ENCODE assay signal across 9 cellular contexts in the genomic region with DNA sequence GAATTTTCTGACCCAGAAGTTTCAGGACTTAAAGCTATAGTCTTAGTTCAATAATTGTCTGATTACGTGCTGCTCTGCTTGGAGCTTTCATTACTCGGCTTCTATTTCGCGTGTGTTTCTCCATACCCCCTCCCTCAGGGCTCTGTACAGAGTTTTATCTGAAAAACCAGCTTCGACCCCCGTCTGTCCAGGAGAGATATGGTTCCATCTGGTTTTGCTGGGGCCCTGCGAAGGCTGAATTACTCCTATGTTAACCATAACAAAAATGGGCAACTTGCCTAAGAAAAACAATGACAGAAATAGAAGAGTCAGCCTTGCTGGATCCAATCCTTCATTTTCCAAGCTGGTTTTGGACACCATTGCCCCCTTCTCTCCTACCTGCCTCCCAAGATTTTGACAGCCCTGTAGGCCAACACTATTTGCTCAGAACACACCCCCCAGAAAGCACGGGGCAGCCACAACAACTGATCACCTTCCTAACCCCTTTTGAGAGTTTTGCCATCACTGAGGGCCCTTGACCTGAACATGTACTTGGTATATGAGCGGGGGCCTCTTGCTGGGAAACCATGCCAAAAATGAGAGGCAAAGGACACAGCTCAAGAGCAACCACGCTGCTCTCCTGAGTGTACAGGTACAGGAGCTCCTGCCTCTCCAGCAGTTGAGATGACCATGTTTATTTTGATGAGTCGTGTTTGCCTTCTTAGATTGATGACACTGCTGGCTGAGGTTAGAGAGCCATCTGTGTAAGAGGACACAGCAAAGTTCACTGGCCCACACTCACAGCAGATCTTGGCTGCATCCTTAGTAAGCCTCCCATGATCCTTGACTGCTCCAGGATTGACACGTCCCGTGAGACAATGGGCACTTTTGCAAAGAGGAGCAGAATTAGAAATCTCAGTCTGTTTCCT. TPM values are rescaled to one million over a fixed set of nuclear protein-coding genes. Genes with fewer than 3 reads are reported as not detected.
DNase-seq lines count a peak whose midpoint lies in the region; ATAC-seq, FAIRE-seq and TF ChIP-seq lines count a peak whose summit lies in the region.
"Had no signal": no experiment of that assay in that cellular context is flagged by ENCODE, and none has a peak within 500 bp of the region (broad histone marks: within the 10 kb centered on the region; RNA-seq: fewer than 3 reads in every experiment).

No MANE protein-coding gene starts in this region.

- peak; percentile 34 for ATAC-seq in sciatic nerve
- no peak for ATAC-seq in effector memory CD8-positive, alpha-beta T cell (replicated peaks)
- no peak for ATAC-seq in mucosa of descending colon

- peak overlapping the region; percentile 79 for H2AFZ ChIP-seq in GM23248

- no peak for TF ChIP-seq CTCF in mucosa of descending colon (IDR thresholded peaks at IDR 0.05)

- H3K4me3 ChIP-seq in GM23248 (no peak overlapping the region), mucosa of descending colon (no peak overlapping the region)

- H3K27me3 Mint-ChIP-seq in effector memory CD8-positive, alpha-beta T cell: peaks cover 0 to 7% of the 10 kb centered on the region in 2 donors
- H3K27me3 Mint-ChIP-seq: activated naive CD4-positive, alpha-beta T cell treated with anti-CD3 and anti-CD28 coated beads, Interleukin-2, amount 50 U/mL, for 24 hours; memory B cell had no signal

- WGBS in GM23248 (ENCODE audit: low coverage in 1 of 2, low lambda C conversion rate in 2 of 2, missing lambda C conversion rate in 2 of 2), 2 experiments: 51 to 58% methylated on average over 10 to 13 of the region's 13 CpGs

- peaks cover 3 to 4% of the 10 kb centered on the region in 2 donors for H3K4me1 Mint-ChIP-seq in effector memory CD8-positive, alpha-beta T cell (ENCODE audit: low read depth in 2 of 2)

- no peak overlapping the region for H3K4me3 Mint-ChIP-seq in effector memory CD8-positive, alpha-beta T cell
- H3K4me3 Mint-ChIP-seq: memory B cell had no signal

- H3K9me2 ChIP-seq in GM23248 (ENCODE audit: insufficient read depth): no peaks in the 10 kb centered on the region

- DNase-seq in GM23248: peak; percentile 27
- DNase-seq in RCC 7860 (ENCODE audit: low spot score): peak; percentile 26
- peak; percentile 25 for DNase-seq in fibroblast of peridontal ligament (ENCODE audit: extremely low read depth)
- DNase-seq in sciatic nerve (ENCODE audit: low spot score): no peak
- no peak for DNase-seq in effector memory CD8-positive, alpha-beta T cell
- no peak for DNase-seq in SHP77 (lab: John Stamatoyannopoulos, UW)
- DNase-seq in mucosa of descending colon: no peak

- H3K9me3 ChIP-seq in GM23248 (ENCODE audit: low read depth): no peaks in the 10 kb centered on the region
- H3K9me3 ChIP-seq in mucosa of descending colon: no peaks in the 10 kb centered on the region

- no peaks in the 10 kb centered on the region for H3K36me3 Mint-ChIP-seq in effector memory CD8-positive, alpha-beta T cell (ENCODE audit: insufficient read depth)
- H3K36me3 Mint-ChIP-seq: activated naive CD4-positive, alpha-beta T cell treated with anti-CD3 and anti-CD28 coated beads, Interleukin-2, amount 50 U/mL, for 24 hours; memory B cell had no signal

- H3K9me3 Mint-ChIP-seq in effector memory CD8-positive, alpha-beta T cell: no peaks in the 10 kb centered on the region
- H3K9me3 Mint-ChIP-seq: activated naive CD4-positive, alpha-beta T cell treated with anti-CD3 and anti-CD28 coated beads, Interleukin-2, amount 50 U/mL, for 24 hours; memory B cell had no signal

- FAIRE-seq in RCC 7860 (lab: Jason Lieb, UNC): no peak

- H3K4me1 ChIP-seq in GM23248 (ENCODE audit: insufficient read depth): peaks cover 4% of the 10 kb centered on the region; the same call in 1 of the 2 replicates
- no peaks in the 10 kb centered on the region for H3K4me1 ChIP-seq in mucosa of descending colon (ENCODE audit: low read depth)

- H3K36me3 ChIP-seq in GM23248 (ENCODE audit: low read depth) (no peaks in the 10 kb centered on the region), mucosa of descending colon (ENCODE audit: low read depth) (no peaks in the 10 kb centered on the region)

- H3K4me2 ChIP-seq in GM23248 (ENCODE audit: unreplicated experiment): peak overlapping the region; percentile 53

- no peaks in the 10 kb centered on the region for H3K27me3 ChIP-seq in GM23248 (replicated peaks; ENCODE audit: insufficient read depth)

- H4K20me1 ChIP-seq in GM23248 (ENCODE audit: insufficient read depth): no peaks in the 10 kb centered on the region

- H3K27ac ChIP-seq in GM23248: no peak overlapping the region

- H3K27ac Mint-ChIP-seq in effector memory CD8-positive, alpha-beta T cell: no peak overlapping the region
- H3K27ac Mint-ChIP-seq: activated naive CD4-positive, alpha-beta T cell treated with anti-CD3 and anti-CD28 coated beads, Interleukin-2, amount 50 U/mL, for 24 hours; memory B cell had no signal

- no peak overlapping the region for H3K9ac ChIP-seq in GM23248

- no peaks in the 10 kb centered on the region for H3K79me2 ChIP-seq in GM23248 (ENCODE audit: insufficient read depth)

- H3F3A ChIP-seq in GM23248 (ENCODE audit: insufficient read depth): no peaks in the 10 kb centered on the region

- in situ Hi-C loops in GM23248 (cut with MboI): no loop called here

- intact Hi-C loops in sciatic nerve (cut with DNase I) (no loop called here), mucosa of descending colon (cut with DNase I, micrococcal nuclease) (no loop called here)

RNA-seq across cellular contexts. Expression of a gene that starts 36.2 kb away (rescaled TPM):
- 211 and 212 TPM in 2 replicates for total RNA-seq in GM23248 (2014; rRNA removed; shearing (Covaris generic))
- 442 and 443 TPM in 2 replicates for polyA plus RNA-seq in GM23248 (2016; fragmentation: Nextera tagmentation; extraction: Ambion mirVana)
- 103 TPM for total RNA-seq in sciatic nerve
- total RNA-seq in mucosa of descending colon: 10 to 100 TPM; 81.1 to 94.2 (median 87.3) TPM

Comparison
In these comparisons a context has a peak if more than half of its experiments do, and no peak if none do; other contexts are left out.
1. DNase-seq: peak in GM23248 (single experiment), RCC 7860 (single experiment) and fibroblast of peridontal ligament (single experiment); none in sciatic nerve (single experiment), effector memory CD8-positive, alpha-beta T cell (0 of 3), SHP77 (0 of 2) and mucosa of descending colon (0 of 3).